In the genomic region with DNA sequence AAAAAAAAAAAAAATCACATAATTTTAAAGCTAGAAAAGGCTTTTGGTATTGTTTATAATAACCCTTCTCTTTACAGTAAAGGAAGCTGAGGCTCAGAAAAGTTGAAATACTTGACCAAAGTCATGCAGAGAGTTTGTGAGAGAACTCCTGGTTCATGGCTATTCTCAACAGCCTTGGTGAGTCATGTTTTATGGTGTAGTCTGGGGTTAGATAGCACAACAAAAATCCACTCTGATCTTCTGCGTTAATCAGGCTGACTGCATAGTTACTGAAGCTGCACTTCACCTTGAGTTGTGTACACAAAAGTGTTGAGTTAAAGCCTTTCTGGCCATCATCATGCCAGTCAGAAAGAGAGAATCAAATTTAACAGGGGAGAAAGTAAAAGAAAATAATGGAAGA, we compare ENCODE assay signal across 23 cellular contexts. TPM values are rescaled to one million over a fixed set of nuclear protein-coding genes. Genes with fewer than 3 reads are reported as not detected.
"Had no signal": no experiment of that assay in that cellular context is flagged by ENCODE, and none has a peak within 500 bp of the region (broad histone marks: within the 10 kb centered on the region; RNA-seq: fewer than 3 reads in every experiment).

No MANE protein-coding gene starts in this region.

- H3K9me3 Mint-ChIP-seq: nephron; T-helper 2 cell treated with Interferon-gamma antibody and Interleukin-4, amounts not matched to agents 5 μg/mL and 100 μg/mL, for 36 hours; type B pancreatic cell had no signal

- ATAC-seq: left ventricle myocardium superior, psoas muscle, right cardiac atrium had no signal

- H3K9me3 ChIP-seq: colonic mucosa, esophagus muscularis mucosa, pancreas, psoas muscle had no signal

- H3K4me1 ChIP-seq: colonic mucosa, esophagus muscularis mucosa, pancreas, psoas muscle had no signal

- H3K27me3 ChIP-seq: colonic mucosa, esophagus muscularis mucosa, pancreas had no signal

- H3K36me3 Mint-ChIP-seq: activated naive CD8-positive, alpha-beta T cell; T-cell; type B pancreatic cell had no signal

- H3K27ac Mint-ChIP-seq: activated naive CD8-positive, alpha-beta T cell; T-helper 2 cell treated with Interferon-gamma antibody and Interleukin-4, amounts not matched to agents 5 μg/mL and 100 μg/mL, for 36 hours; type B pancreatic cell had no signal

- DNase-seq: activated CD4-positive, alpha-beta T cell treated with anti-CD3 and anti-CD28 coated beads for 1 hour; activated gamma-delta T cell treated with Interleukin-2 at 50 U/mL for 16 hours; activated T-cell treated with anti-CD3 and anti-CD28 coated beads, Interleukin-2, amount 50 U/mL, for 1 hour; amniotic stem cell; colonic mucosa; glutamatergic neuron; hippocampal formation; left ventricle myocardium superior; mammary epithelial cell; pancreas; psoas muscle; right cardiac atrium; stimulated activated CD4-positive, alpha-beta T cell treated with anti-CD3 and anti-CD28 coated beads, Interleukin-12 subunit alpha, Interleukin-12 subunit beta, amount 100 ng/mL, for 4 hours; stimulated activated CD4-positive, alpha-beta T cell treated with anti-CD3 and anti-CD28 coated beads, Interleukin-4, amount 100 ng/mL, for 4 hours; T-cell had no signal

- H3K4me3 ChIP-seq: colonic mucosa, esophagus muscularis mucosa, pancreas, psoas muscle had no signal

- H3K36me3 ChIP-seq: colonic mucosa, esophagus muscularis mucosa, pancreas had no signal

- H3K27ac ChIP-seq: colonic mucosa, esophagus muscularis mucosa, pancreas, psoas muscle had no signal

RNA-seq across cellular contexts. Expression of a gene that starts 19.3 kb away (rescaled TPM):
- total RNA-seq: bronchial epithelial cell, mammary epithelial cell, myocyte had no signal

RNA-seq across cellular contexts. Expression of a gene that starts 48.4 kb away (rescaled TPM):
- total RNA-seq: myocyte, pancreas, psoas muscle, skeletal muscle tissue had no signal
